ENCODE assay signal across 31 cellular contexts in the genomic region with DNA sequence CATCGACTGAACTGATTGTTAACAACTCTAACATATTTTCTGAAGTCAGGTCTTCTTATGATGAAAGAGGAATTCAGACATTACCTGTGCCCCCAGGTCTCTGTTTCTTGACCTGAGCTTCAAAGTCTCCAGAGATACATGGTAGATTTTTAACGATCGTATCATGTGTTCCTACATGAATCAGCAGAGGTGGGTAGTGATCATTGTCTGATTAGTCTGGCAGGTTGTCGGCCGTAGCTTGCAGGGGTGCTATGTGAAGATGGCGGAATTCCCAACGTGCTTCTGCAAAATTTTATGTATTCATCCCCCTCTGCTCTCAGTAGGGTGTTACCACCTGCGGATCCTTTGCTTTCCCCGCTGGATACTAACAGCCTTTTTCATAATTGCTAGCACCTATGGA.
DNase-seq lines count a peak whose midpoint lies in the region; ATAC-seq lines count a peak whose summit lies in the region.
"Had no signal": no experiment of that assay in that cellular context is flagged by ENCODE, and none has a peak within 500 bp of the region (broad histone marks: within the 10 kb centered on the region; RNA-seq: fewer than 3 reads in every experiment).

No MANE protein-coding gene starts in this region.

- no peak overlapping the region for H3K23ac ChIP-seq in trophoblast cell (ENCODE audit: low read length)

- no peaks in the 10 kb centered on the region for H3K27me3 ChIP-seq in trophoblast cell (ENCODE audit: insufficient read depth, low read length)
- H3K27me3 ChIP-seq: BE2C; BLaER1; BLaER1 treated with 17β-estradiol and CSF1 and Interleukin-3, amounts not matched to agents 10 nM and 100 nM had no signal

- no CpG with 5 or more reads among the region's 9 CpGs for WGBS in trophoblast cell (ENCODE audit: extremely low coverage, insufficient coverage, insufficient read length)

- no peak overlapping the region for H2AK5ac ChIP-seq in trophoblast cell (ENCODE audit: low read length)

- no peak overlapping the region for H2BK120ac ChIP-seq in trophoblast cell (ENCODE audit: insufficient read depth, low read length, poor library complexity)

- H3K27ac ChIP-seq in trophoblast cell (ENCODE audit: low read depth, low read length) = no peak overlapping the region
- H3K27ac ChIP-seq: 22Rv1; A549; BLaER1; BLaER1 treated with 17β-estradiol and CSF1 and Interleukin-3, amounts not matched to agents 10 nM and 100 nM; C4-2B had no signal

- H3K36me3 ChIP-seq in trophoblast cell (ENCODE audit: control insufficient read depth in 1 of 2, insufficient read depth in 2 of 2, low read length in 2 of 2) = no peaks in the 10 kb centered on the region
- H3K36me3 ChIP-seq: BE2C; BLaER1; BLaER1 treated with 17β-estradiol and CSF1 and Interleukin-3, amounts not matched to agents 10 nM and 100 nM had no signal

- H3K9me3 ChIP-seq in trophoblast cell (ENCODE audit: insufficient read depth, low read depth, low read length) = no peaks in the 10 kb centered on the region
- H3K9me3 ChIP-seq: A549; BE2C; BLaER1; BLaER1 treated with 17β-estradiol and CSF1 and Interleukin-3, amounts not matched to agents 10 nM and 100 nM; Caco-2 had no signal

- H3K18ac ChIP-seq in trophoblast cell (ENCODE audit: low read length) = no peak overlapping the region

- no peak overlapping the region for H3K4ac ChIP-seq in trophoblast cell (ENCODE audit: low read depth, low read length)

- H3K9ac ChIP-seq in trophoblast cell (ENCODE audit: low read length) = no peak overlapping the region
- H3K9ac ChIP-seq: BLaER1; BLaER1 treated with 17β-estradiol and CSF1 and Interleukin-3, amounts not matched to agents 10 nM and 100 nM had no signal

- H3K14ac ChIP-seq in trophoblast cell (ENCODE audit: low read length) = no peak overlapping the region

- peaks cover 45% of the 10 kb centered on the region for H3K27me3 Mint-ChIP-seq in central memory CD8-positive, alpha-beta T cell
- H3K27me3 Mint-ChIP-seq: B cell; CD4-positive, alpha-beta T cell had no signal

- no peak overlapping the region for H2BK5ac ChIP-seq in trophoblast cell (ENCODE audit: low read depth, low read length, poor library complexity)

- DNase-seq in central memory CD8-positive, alpha-beta T cell (ENCODE audit: low spot score in 2 of 2) = no peak
- DNase-seq in trophoblast cell (peak; percentile 74 to 89), NCI-H187 treated with DMSO at 0.1 percent for 48 hours (lab: John Stamatoyannopoulos, UW) (no peak)
- DNase-seq: 8988T; ACHN; AML-193; BE2C; C1 segment of cervical spinal cord; Caco-2; Calu3; CD4-positive, alpha-beta memory T cell; CD4-positive, alpha-beta T cell; CD4-positive, CD25-positive, alpha-beta regulatory T cell; CD8-positive, alpha-beta memory T cell; CD8-positive, alpha-beta T cell; COR-L47; DMS 273 treated with DMSO at 0.1 percent for 48 hours; DMS153; DMS53; DMS79; DMS79 treated with DMSO at 0.1 percent for 48 hours; DND-41; EL had no signal

- H3K4me3 ChIP-seq in trophoblast cell (ENCODE audit: low read depth, low read length) = no peak overlapping the region
- H3K4me3 ChIP-seq: A549; BLaER1; BLaER1 treated with 17β-estradiol and CSF1 and Interleukin-3, amounts not matched to agents 10 nM and 100 nM had no signal

- peaks cover 2 to 4% of the 10 kb centered on the region in 2 experiments for H3K4me1 ChIP-seq in trophoblast cell (ENCODE audit: control insufficient read depth in 1 of 2, insufficient read depth in 2 of 2, low read length in 2 of 2)
- H3K4me1 ChIP-seq: A549; BLaER1; BLaER1 treated with 17β-estradiol and CSF1 and Interleukin-3, amounts not matched to agents 10 nM and 100 nM; Caco-2 had no signal

- H3K4me1 Mint-ChIP-seq in central memory CD8-positive, alpha-beta T cell = no peaks in the 10 kb centered on the region
- H3K4me1 Mint-ChIP-seq: B cell; CD14-positive monocyte; CD4-positive, alpha-beta memory T cell; CD4-positive, CD25-positive, alpha-beta regulatory T cell; CD8-positive, alpha-beta memory T cell had no signal

- H3K4me3 Mint-ChIP-seq in central memory CD8-positive, alpha-beta T cell = no peak overlapping the region
- H3K4me3 Mint-ChIP-seq: B cell; CD14-positive monocyte; CD4-positive, alpha-beta memory T cell; CD4-positive, alpha-beta T cell; CD4-positive, CD25-positive, alpha-beta regulatory T cell; CD8-positive, alpha-beta memory T cell; CD8-positive, alpha-beta T cell had no signal

- H4K12ac ChIP-seq in trophoblast cell (ENCODE audit: low read depth, low read length) = no peak overlapping the region

- peak overlapping the region; percentile 30 for H3K27ac Mint-ChIP-seq in central memory CD8-positive, alpha-beta T cell (ENCODE audit: low read depth)
- H3K27ac Mint-ChIP-seq: B cell; CD14-positive monocyte; CD4-positive, alpha-beta memory T cell; CD4-positive, alpha-beta T cell; CD4-positive, CD25-positive, alpha-beta regulatory T cell; CD8-positive, alpha-beta T cell had no signal

- H3K4me2 ChIP-seq in trophoblast cell (ENCODE audit: low read length) = no peak overlapping the region
- H3K4me2 ChIP-seq: A549; BLaER1; BLaER1 treated with 17β-estradiol and CSF1 and Interleukin-3, amounts not matched to agents 10 nM and 100 nM had no signal

- H3K79me2 ChIP-seq in trophoblast cell (ENCODE audit: control insufficient read depth, insufficient read depth, low read length, poor library complexity) = peaks cover 2% of the 10 kb centered on the region

- H4K91ac ChIP-seq in trophoblast cell (ENCODE audit: low read depth, low read length) = no peak overlapping the region

- H3K79me1 ChIP-seq in trophoblast cell (ENCODE audit: low read length) = peaks cover 5% of the 10 kb centered on the region

- no peaks in the 10 kb centered on the region for H3K36me3 Mint-ChIP-seq in central memory CD8-positive, alpha-beta T cell (ENCODE audit: insufficient read depth)
- H3K36me3 Mint-ChIP-seq: CD14-positive monocyte; CD4-positive, alpha-beta memory T cell; CD4-positive, CD25-positive, alpha-beta regulatory T cell; CD8-positive, alpha-beta memory T cell; CD8-positive, alpha-beta T cell had no signal

- ATAC-seq in central memory CD8-positive, alpha-beta T cell (replicated peaks; ENCODE audit: extremely low read depth, poor library complexity, severe bottlenecking) = no peak
- ATAC-seq in GM21619 (IDR thresholded peaks at IDR 0.05; ENCODE audit: unreplicated experiment) = no peak
- ATAC-seq: A549; CD8-positive, alpha-beta T cell had no signal

- no peak overlapping the region for H2BK12ac ChIP-seq in trophoblast cell (ENCODE audit: low read length)

- no peak overlapping the region for H2AFZ ChIP-seq in trophoblast cell (ENCODE audit: insufficient read depth, low read length, poor library complexity)

- H3K9me3 Mint-ChIP-seq in central memory CD8-positive, alpha-beta T cell = no peaks in the 10 kb centered on the region
- H3K9me3 Mint-ChIP-seq: CD4-positive, alpha-beta T cell; CD4-positive, CD25-positive, alpha-beta regulatory T cell; CD8-positive, alpha-beta memory T cell; CD8-positive, alpha-beta T cell had no signal

- H4K8ac ChIP-seq in trophoblast cell (ENCODE audit: low read depth, low read length) = no peak overlapping the region

Comparison
In these comparisons a context has a peak if more than half of its experiments do, and no peak if none do; other contexts are left out.
1. DNase-seq: peak in trophoblast cell (2 of 2); none in central memory CD8-positive, alpha-beta T cell (0 of 2) and NCI-H187 treated with DMSO at 0.1 percent for 48 hours (single experiment).